In genomic region chr3:13043656-13044055, GRCh38 we compare ENCODE assay signal across 19 cellular contexts.
"Had no signal": no experiment of that assay in that cellular context is flagged by ENCODE, and none has a peak within 500 bp of the region (broad histone marks: within the 10 kb centered on the region; RNA-seq: fewer than 3 reads in every experiment).

No MANE protein-coding gene starts in this region.

- H3K9me3 ChIP-seq: heart left ventricle, mucosa of descending colon, right atrium auricular region, upper lobe of right lung had no signal

- H3K36me3 ChIP-seq: brain microvascular endothelial cell, heart left ventricle, right atrium auricular region, upper lobe of right lung, WERI-Rb-1 had no signal

- H3K36me3 Mint-ChIP-seq: naive thymus-derived CD4-positive, alpha-beta T cell had no signal

- H3K27ac ChIP-seq: brain microvascular endothelial cell, heart left ventricle, right atrium auricular region, skin epidermis, upper lobe of right lung, WERI-Rb-1 had no signal

- H3K4me1 ChIP-seq: right atrium auricular region, upper lobe of right lung had no signal

- H3K27me3 Mint-ChIP-seq: activated naive CD8-positive, alpha-beta T cell treated with anti-CD3 and anti-CD28 coated beads, Interleukin-2, amount 10 ng/mL, durations not matched to agents 7 days and 5 days; stimulated activated naive CD8-positive, alpha-beta T cell treated with anti-CD3 and anti-CD28 coated beads, Interleukin-15, amount 100 ng/mL, for 72 hours; T-helper 17 cell had no signal

- DNase-seq: activated CD4-positive, alpha-beta T cell treated with anti-CD3 and anti-CD28 coated beads for 48 hours; activated naive CD4-positive, alpha-beta T cell; activated naive CD8-positive, alpha-beta T cell treated with anti-CD3 and anti-CD28 coated beads, Interleukin-2, amount 10 ng/mL, durations not matched to agents 7 days and 5 days; activated T-cell treated with anti-CD3 and anti-CD28 coated beads for 4 hours; brain microvascular endothelial cell; dermis blood vessel endothelial cell; heart left ventricle; left colon; mucosa of descending colon; naive thymus-derived CD4-positive, alpha-beta T cell; stimulated activated CD4-positive, alpha-beta T cell treated with anti-CD3 and anti-CD28 coated beads, Interleukin-15, amount 100 ng/mL, for 24 hours; stimulated activated CD4-positive, alpha-beta T cell treated with anti-CD3 and anti-CD28 coated beads, Interleukin-4, amount 100 ng/mL, for 24 hours; stimulated activated naive CD8-positive, alpha-beta T cell treated with anti-CD3 and anti-CD28 coated beads, Interleukin-15, amount 100 ng/mL, for 72 hours; T-helper 17 cell; upper lobe of right lung; WERI-Rb-1 had no signal

- H3K27ac Mint-ChIP-seq: activated naive CD8-positive, alpha-beta T cell treated with anti-CD3 and anti-CD28 coated beads, Interleukin-2, amount 10 ng/mL, durations not matched to agents 7 days and 5 days; naive thymus-derived CD4-positive, alpha-beta T cell; progenitor cell of endocrine pancreas; T-helper 17 cell had no signal

- H3K9me3 Mint-ChIP-seq: activated naive CD8-positive, alpha-beta T cell treated with anti-CD3 and anti-CD28 coated beads, Interleukin-2, amount 10 ng/mL, durations not matched to agents 7 days and 5 days; naive thymus-derived CD4-positive, alpha-beta T cell; stimulated activated naive CD8-positive, alpha-beta T cell treated with anti-CD3 and anti-CD28 coated beads, Interleukin-15, amount 100 ng/mL, for 72 hours had no signal

- H3K27me3 ChIP-seq: heart left ventricle, right atrium auricular region, upper lobe of right lung had no signal

- H3K4me3 ChIP-seq: heart left ventricle, mucosa of descending colon, right atrium auricular region, skin epidermis, upper lobe of right lung had no signal

- H3K4me3 Mint-ChIP-seq: activated naive CD8-positive, alpha-beta T cell treated with anti-CD3 and anti-CD28 coated beads, Interleukin-2, amount 10 ng/mL, durations not matched to agents 7 days and 5 days; naive thymus-derived CD4-positive, alpha-beta T cell; stimulated activated naive CD8-positive, alpha-beta T cell treated with anti-CD3 and anti-CD28 coated beads, Interleukin-15, amount 100 ng/mL, for 72 hours; T-helper 17 cell had no signal
